8 cellular contexts compared by ENCODE assay signal in the genomic region with DNA sequence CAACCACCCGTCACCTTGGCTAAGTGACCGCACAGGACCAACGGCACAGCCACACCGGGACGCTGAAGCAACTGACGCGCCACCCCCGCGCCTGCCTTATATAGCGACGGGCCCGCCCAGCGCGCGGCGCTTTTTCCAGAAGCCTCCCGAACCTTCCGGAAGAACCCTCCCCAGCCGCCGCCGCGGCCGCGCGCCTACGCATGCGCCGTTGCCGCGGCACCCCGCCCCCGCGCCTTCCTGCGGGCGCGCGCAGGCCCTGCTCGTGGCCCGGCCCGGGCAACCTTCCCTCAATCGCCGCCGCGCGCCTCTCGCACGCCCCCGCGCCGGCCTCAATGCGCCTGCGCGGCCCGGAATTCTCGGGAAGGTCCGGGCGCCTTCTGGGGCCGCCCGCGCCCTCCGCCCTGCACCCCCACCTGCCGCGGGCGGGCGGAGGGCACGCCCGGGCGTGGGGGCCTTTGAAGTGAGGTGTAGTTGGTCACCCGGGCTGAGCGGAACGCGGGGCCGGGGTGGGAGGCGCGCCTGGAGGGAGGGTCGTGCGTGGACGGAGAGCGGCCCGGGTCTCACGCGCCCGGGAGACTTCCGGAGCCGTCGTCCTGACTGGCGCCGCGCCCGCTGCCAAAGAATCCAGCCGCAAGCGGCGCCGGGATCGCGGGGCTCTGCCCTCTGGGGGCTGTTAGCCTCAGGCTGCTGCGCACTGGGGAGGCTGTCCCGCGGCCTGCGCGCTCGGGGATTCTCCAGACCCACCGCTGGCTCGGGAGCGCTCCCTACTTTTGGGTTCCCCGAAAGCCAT. TPM values are rescaled to one million over a fixed set of nuclear protein-coding genes. Genes with fewer than 3 reads are reported as not detected.
DNase-seq lines count a peak whose midpoint lies in the region; ATAC-seq, FAIRE-seq and TF ChIP-seq lines count a peak whose summit lies in the region.

Gene HSP90AA1, minus strand, starts transcription at position 73 of the 790 bp plus-strand sequence. CDS start 666 bp downstream, outside the sequence.

- H3K4me3 ChIP-seq in small intestine (ENCODE audit: low read depth in 1 of 2, low read length in 2 of 2): peak within 1 kb of the TSS; percentile 88 to 97

- H3K27ac ChIP-seq in VCaP: peak within 1 kb of the TSS; percentile 98
- peak within 1 kb of the TSS; percentile 92 to 98 for H3K27ac ChIP-seq in small intestine (ENCODE audit: low read depth in 1 of 2, low read length in 1 of 2)

- H3K4me1 ChIP-seq in small intestine (ENCODE audit: control insufficient read depth in 2 of 2, insufficient read depth in 1 of 2, low read depth in 1 of 2, low read length in 1 of 2): peaks cover 3 to 5% of the 10 kb centered on the region in 2 donors

- in situ Hi-C loops in ACHN (cut with HindIII; ENCODE audit: low pct_ligation_motif_present, low pct_unique_long_range_greater_than_20kb, low sequenced_read_pairs) (no loop called here), T47D (cut with HindIII; ENCODE audit: low pct_unique_long_range_greater_than_20kb, low sequenced_read_pairs) (no loop called here)

- no peak for FAIRE-seq in small intestine (lab: Jason Lieb, UNC)

- peak; percentile 19; the same call in 1 of the 2 replicates for TF ChIP-seq CTCF in VCaP (conservative IDR thresholded peaks at IDR 0.05)

- 0 to 1% (median 1%) methylated on average over 57 to 106 of the region's 106 CpGs for WGBS in small intestine, 3 donors

- H3K9me3 ChIP-seq in small intestine (ENCODE audit: control insufficient read depth, low read depth): no peaks in the 10 kb centered on the region

- H3K27me3 ChIP-seq in small intestine (ENCODE audit: control insufficient read depth in 2 of 2, insufficient read depth in 2 of 2, low read length in 2 of 2): no peaks in the 10 kb centered on the region

- DNase-seq in ACHN (peak; percentile 90), NCI-H2196 treated with DMSO at 0.1 percent for 48 hours (lab: John Stamatoyannopoulos, UW; ENCODE audit: unreplicated experiment) (peak; percentile 68), T47D (ENCODE audit: low read depth in 1 of 2, low spot score in 1 of 2) (peak; percentile 97), iPS-NIHi11 (ENCODE audit: low spot score) (peak; percentile 97), small intestine (peak; percentile 91)

- ATAC-seq in GM18870 (IDR thresholded peaks at IDR 0.05; ENCODE audit: unreplicated experiment) (peak; percentile 56), HG03108 (IDR thresholded peaks at IDR 0.05; ENCODE audit: unreplicated experiment) (peak; percentile 74)

- H3K36me3 ChIP-seq in small intestine (ENCODE audit: control insufficient read depth in 2 of 2, insufficient read depth in 2 of 2, low read length in 2 of 2): peaks cover 5% of the 10 kb centered on the region in 2 donors

RNA-seq across cellular contexts. Expression of gene HSP90AA1, which starts in this region (rescaled TPM):
- polyA plus RNA-seq in small intestine: 100 to 1,000 TPM; 169 to 426 (median 185) TPM

Comparison
In these comparisons a context has a peak if more than half of its experiments do, and no peak if none do; other contexts are left out.
1. Peak in every context shown above with its lines: DNase-seq, ATAC-seq, H3K4me3 ChIP-seq and H3K27ac ChIP-seq.